In genomic region chr1:15323351-15323988, GRCh38 we compare ENCODE assay signal across 8 cellular contexts.
A peak's percentile ranks its signal among the peaks of the same experiment; 100 is the strongest.
DNase-seq lines count a peak whose midpoint lies in the region; ATAC-seq and TF ChIP-seq lines count a peak whose summit lies in the region.

No MANE protein-coding gene starts in this region.

- no peak overlapping the region for H2AK5ac ChIP-seq in trophoblast cell (ENCODE audit: low read length)

- H3K36me3 ChIP-seq in MM.1S (replicated peaks; ENCODE audit: insufficient read depth, low read length), result no peaks in the 10 kb centered on the region
- H3K36me3 ChIP-seq in trophoblast cell (ENCODE audit: control insufficient read depth in 1 of 2, insufficient read depth in 2 of 2, low read length in 2 of 2), result no peaks in the 10 kb centered on the region
- H3K36me3 ChIP-seq in transverse colon, result no peaks in the 10 kb centered on the region

- H2BK12ac ChIP-seq in trophoblast cell (ENCODE audit: low read length), result no peak overlapping the region

- H3K4me1 ChIP-seq in MM.1S (ENCODE audit: low read length), result peaks cover 3% of the 10 kb centered on the region; the same call in 1 of the 2 replicates
- peaks cover 4 to 8% of the 10 kb centered on the region in 2 experiments for H3K4me1 ChIP-seq in trophoblast cell (ENCODE audit: control insufficient read depth in 1 of 2, insufficient read depth in 2 of 2, low read length in 2 of 2)
- peaks cover 10 to 29% (median 17%) of the 10 kb centered on the region in 4 donors for H3K4me1 ChIP-seq in transverse colon

- no peaks in the 10 kb centered on the region for H3F3A ChIP-seq in MM.1S (ENCODE audit: insufficient read depth, low read length)

- H4K8ac ChIP-seq in trophoblast cell (ENCODE audit: low read depth, low read length), result no peak overlapping the region

- no peak overlapping the region for H3K4ac ChIP-seq in trophoblast cell (ENCODE audit: low read depth, low read length)

- H3K27ac ChIP-seq in MM.1S (ENCODE audit: low read length) (no peak overlapping the region), trophoblast cell (ENCODE audit: low read depth, low read length) (no peak overlapping the region), transverse colon (peak overlapping the region; percentile 34 to 83 (median 67))

- peak; percentile 98 for TF ChIP-seq CTCF in MM.1S (IDR thresholded peaks at IDR 0.05; ENCODE audit: low read length)
- peak; percentile 98 to 99 (median 98) for TF ChIP-seq CTCF in transverse colon (IDR thresholded peaks at IDR 0.05)

- H3K14ac ChIP-seq in trophoblast cell (ENCODE audit: low read length), result no peak overlapping the region

- no peak overlapping the region for H4K12ac ChIP-seq in trophoblast cell (ENCODE audit: low read depth, low read length)

- H3K4me2 ChIP-seq in MM.1S (ENCODE audit: low read depth, low read length) (peak overlapping the region; percentile 46; the same call in 1 of the 2 replicates), trophoblast cell (ENCODE audit: low read length) (no peak overlapping the region)

- H2AFZ ChIP-seq in MM.1S (ENCODE audit: low read length) (peak overlapping the region; percentile 68), trophoblast cell (ENCODE audit: insufficient read depth, low read length, poor library complexity) (no peak overlapping the region)

- no peak overlapping the region for H3K9ac ChIP-seq in MM.1S (ENCODE audit: low read length)
- no peak overlapping the region for H3K9ac ChIP-seq in trophoblast cell (ENCODE audit: low read length)

- no peak overlapping the region for H2BK5ac ChIP-seq in trophoblast cell (ENCODE audit: low read depth, low read length, poor library complexity)

- no peaks in the 10 kb centered on the region for H3K9me3 ChIP-seq in MM.1S (replicated peaks; ENCODE audit: insufficient read depth, low read length)
- no peaks in the 10 kb centered on the region for H3K9me3 ChIP-seq in trophoblast cell (ENCODE audit: insufficient read depth, low read depth, low read length)
- no peaks in the 10 kb centered on the region for H3K9me3 ChIP-seq in transverse colon

- H3K79me1 ChIP-seq in trophoblast cell (ENCODE audit: low read length), result no peaks in the 10 kb centered on the region

- H2BK120ac ChIP-seq in trophoblast cell (ENCODE audit: insufficient read depth, low read length, poor library complexity), result no peak overlapping the region

- no peak overlapping the region for H3K23ac ChIP-seq in trophoblast cell (ENCODE audit: low read length)

- DNase-seq in GM04504 (ENCODE audit: low read depth) (peak; percentile 51), MM.1S (peak; percentile 78), head of caudate nucleus (peak; percentile 38 to 92 (median 81)), trophoblast cell (peak; percentile 77 to 91), transverse colon (peak; percentile 82)
- DNase-seq in activated naive CD4-positive, alpha-beta T cell treated with anti-CD3 and anti-CD28 coated beads, Interleukin-2, amount 50 U/mL, for 16 hours, result peak; percentile 68

- in situ Hi-C loops in transverse colon (cut with MboI; ENCODE audit: low pct_ligation_motif_present in 1 of 4, low pct_unique_long_range_greater_than_20kb in 1 of 4, low sequenced_read_pairs in 3 of 4), result no loop called here

- H4K20me1 ChIP-seq in MM.1S (ENCODE audit: insufficient read depth, low read length), result no peaks in the 10 kb centered on the region

- no peaks in the 10 kb centered on the region for H3K79me2 ChIP-seq in MM.1S (ENCODE audit: low read length)
- no peaks in the 10 kb centered on the region for H3K79me2 ChIP-seq in trophoblast cell (ENCODE audit: control insufficient read depth, insufficient read depth, low read length, poor library complexity)

- no peak for TF ChIP-seq EP300 in transverse colon (IDR thresholded peaks at IDR 0.05; ENCODE audit: low read depth)

- peaks cover 15% of the 10 kb centered on the region for H3K27me3 ChIP-seq in MM.1S (replicated peaks; ENCODE audit: insufficient read depth, low read length)
- no peaks in the 10 kb centered on the region for H3K27me3 ChIP-seq in trophoblast cell (ENCODE audit: insufficient read depth, low read length)
- no peaks in the 10 kb centered on the region for H3K27me3 ChIP-seq in transverse colon

- H3K18ac ChIP-seq in trophoblast cell (ENCODE audit: low read length), result no peak overlapping the region

- ATAC-seq in SK-N-SH treated with all-trans-retinoic acid at 6 μM for 48 hours, result peak; percentile 98
- ATAC-seq in GM18520 (IDR thresholded peaks at IDR 0.05; ENCODE audit: unreplicated experiment), result no peak

- intact Hi-C loops in head of caudate nucleus (cut with DNase I), result no loop called here
- intact Hi-C loops in transverse colon (cut with DNase I; ENCODE audit: low total_unique reads), result loop anchor here (1.0 kb wide), 1 partner anchor 109 kb away; no protein-coding TSS in a partner anchor

- no CpG with 5 or more reads among the region's 15 CpGs for WGBS in trophoblast cell (ENCODE audit: extremely low coverage, insufficient coverage, insufficient read length)
- 18 to 28% methylated on average over 9 to 15 of the region's 15 CpGs for WGBS in transverse colon (ENCODE audit: low coverage in 1 of 2), 2 donors

- H3K9me2 ChIP-seq in MM.1S (replicated peaks; ENCODE audit: insufficient read depth, low read length), result no peaks in the 10 kb centered on the region

- no peak for TF ChIP-seq POLR2A in transverse colon (IDR thresholded peaks at IDR 0.05)

- H4K91ac ChIP-seq in trophoblast cell (ENCODE audit: low read depth, low read length), result no peak overlapping the region

- H3K4me3 ChIP-seq in MM.1S (ENCODE audit: low read length), result no peak overlapping the region
- H3K4me3 ChIP-seq in trophoblast cell (ENCODE audit: low read depth, low read length), result no peak overlapping the region
- H3K4me3 ChIP-seq in transverse colon, result peak overlapping the region in 1 of 4 donors; percentile 18

TF ChIP-seq in SK-N-SH treated with all-trans-retinoic acid at 6 μM for 48 hours, 23 proteins besides CTCF, POLR2A, EP300 and RAD21 (continues in another document):
- no peak for TF ChIP-seq BACH2 (CRISPR knock-in tag; IDR thresholded peaks at IDR 0.05; ENCODE audit: borderline replicate concordance)
- TF ChIP-seq PPARA (CRISPR knock-in tag; IDR thresholded peaks at IDR 0.05; ENCODE audit: borderline replicate concordance), result no peak
- TF ChIP-seq CSDC2 (CRISPR knock-in tag; IDR thresholded peaks at IDR 0.05), result no peak
- no peak for TF ChIP-seq ZFP3 (CRISPR knock-in tag; IDR thresholded peaks at IDR 0.05)
- no peak for TF ChIP-seq POU6F1 (CRISPR knock-in tag; IDR thresholded peaks at IDR 0.05; ENCODE audit: borderline replicate concordance, low read depth)
- TF ChIP-seq TCF4 (CRISPR knock-in tag; IDR thresholded peaks at IDR 0.05; ENCODE audit: borderline replicate concordance), result no peak
- TF ChIP-seq ARNTL (CRISPR knock-in tag; IDR thresholded peaks at IDR 0.05; ENCODE audit: borderline replicate concordance, low read depth), result no peak
- TF ChIP-seq TOX (CRISPR knock-in tag; IDR thresholded peaks at IDR 0.05; ENCODE audit: borderline replicate concordance), result no peak
- no peak for TF ChIP-seq RARB (CRISPR knock-in tag; IDR thresholded peaks at IDR 0.05)
- no peak for TF ChIP-seq ZNF565 (CRISPR knock-in tag; conservative IDR thresholded peaks at IDR 0.05; ENCODE audit: low read depth)
- no peak for TF ChIP-seq PATZ1 (CRISPR knock-in tag; IDR thresholded peaks at IDR 0.05; ENCODE audit: borderline replicate concordance)

Comparison
In these comparisons a context has a peak if more than half of its experiments do, and no peak if none do; other contexts are left out.
1. H3K27ac ChIP-seq: peak in transverse colon (4 of 4); none in MM.1S (single experiment) and trophoblast cell (single experiment).
2. Peak in every context shown above with its lines, with median percentiles within 50 percentile points of each other: DNase-seq.